11 cellular contexts compared by ENCODE assay signal in genomic region chr9:129225201-129225778, GRCh38. TPM values are rescaled to one million over a fixed set of nuclear protein-coding genes. Genes with fewer than 3 reads are reported as not detected.
A peak's percentile ranks its signal among the peaks of the same experiment; 100 is the strongest.
DNase-seq lines count a peak whose midpoint lies in the region; FAIRE-seq and TF ChIP-seq lines count a peak whose summit lies in the region.
"Had no signal": no experiment of that assay in that cellular context is flagged by ENCODE, and none has a peak within 500 bp of the region (broad histone marks: within the 10 kb centered on the region; RNA-seq: fewer than 3 reads in every experiment).

No MANE protein-coding gene starts in this region.

- H3F3A ChIP-seq in smooth muscle cell (ENCODE audit: low read depth) = peaks cover 17% of the 10 kb centered on the region

- H3K36me3 Mint-ChIP-seq in activated T-helper 1 cell treated with anti-CD3 and anti-CD28 coated beads, Interleukin-12 subunit alpha, Interleukin-12 subunit beta, Interleukin-2, Interleukin-4 antibody, amounts not matched to agents 30 ng/mL and 10 ng/mL and 1 ng/mL, durations not matched to agents 14 hours and 24 hours and 36 hours (ENCODE audit: low read depth) = no peaks in the 10 kb centered on the region
- H3K36me3 Mint-ChIP-seq: naive B cell had no signal

- H3K36me3 ChIP-seq in KOPT-K1 (ENCODE audit: insufficient read depth, low read length) (no peaks in the 10 kb centered on the region), keratinocyte (ENCODE audit: control insufficient read depth in 2 of 2, extremely low read depth in 1 of 2, insufficient read depth in 2 of 2, low read length in 2 of 2) (no peaks in the 10 kb centered on the region), smooth muscle cell (ENCODE audit: low read depth) (no peaks in the 10 kb centered on the region), small intestine (ENCODE audit: control insufficient read depth in 2 of 2, insufficient read depth in 2 of 2, low read length in 2 of 2) (no peaks in the 10 kb centered on the region)

- intact Hi-C loops in activated T-helper 1 cell treated with anti-CD3 and anti-CD28 coated beads, Interleukin-12 subunit alpha, Interleukin-12 subunit beta, Interleukin-2, Interleukin-4 antibody, amounts not matched to agents 30 ng/mL and 10 ng/mL and 1 ng/mL, durations not matched to agents 14 hours and 24 hours and 36 hours (cut with micrococcal nuclease) = no loop called here

- H3K9ac ChIP-seq in keratinocyte (ENCODE audit: control insufficient read depth, extremely low read depth, insufficient read depth, low read length) (no peak overlapping the region), smooth muscle cell (ENCODE audit: low read depth) (no peak overlapping the region)

- H3K4me3 ChIP-seq in keratinocyte (ENCODE audit: control insufficient read depth in 2 of 3, extremely low read depth in 1 of 3, insufficient read depth in 2 of 3, low read depth in 1 of 3, low read length in 3 of 3) (no peak overlapping the region), smooth muscle cell (no peak overlapping the region), small intestine (ENCODE audit: low read depth in 1 of 2, low read length in 2 of 2) (no peak overlapping the region)

- H3K9me1 ChIP-seq in keratinocyte (ENCODE audit: control insufficient read depth, extremely low read depth, insufficient read depth, low read length) = no peaks in the 10 kb centered on the region

- peaks cover 13% of the 10 kb centered on the region for H3K27me3 Mint-ChIP-seq in activated T-helper 1 cell treated with anti-CD3 and anti-CD28 coated beads, Interleukin-12 subunit alpha, Interleukin-12 subunit beta, Interleukin-2, Interleukin-4 antibody, amounts not matched to agents 30 ng/mL and 10 ng/mL and 1 ng/mL, durations not matched to agents 14 hours and 24 hours and 36 hours (ENCODE audit: insufficient read depth)

- 69% methylated on average over 6 of the region's 6 CpGs for WGBS in smooth muscle cell (ENCODE audit: low lambda C conversion rate)
- 76 to 83% (median 82%) methylated on average over 6 of the region's 6 CpGs for WGBS in small intestine, 3 donors

- no peaks in the 10 kb centered on the region for H4K20me1 ChIP-seq in keratinocyte (ENCODE audit: control insufficient read depth, extremely low read depth, insufficient read depth, low read length)
- H4K20me1 ChIP-seq in smooth muscle cell (ENCODE audit: low read depth) = no peaks in the 10 kb centered on the region

- dilution Hi-C loops in keratinocyte (cut with MboI; ENCODE audit: extremely low pct_ligation_motif_present, low sequenced_read_pairs) = no loop called here

- H3K4me1 Mint-ChIP-seq in activated T-helper 1 cell treated with anti-CD3 and anti-CD28 coated beads, Interleukin-12 subunit alpha, Interleukin-12 subunit beta, Interleukin-2, Interleukin-4 antibody, amounts not matched to agents 30 ng/mL and 10 ng/mL and 1 ng/mL, durations not matched to agents 14 hours and 24 hours and 36 hours (ENCODE audit: low read depth) = peaks cover 21% of the 10 kb centered on the region

- no peak overlapping the region for H3K27ac Mint-ChIP-seq in activated T-helper 1 cell treated with anti-CD3 and anti-CD28 coated beads, Interleukin-12 subunit alpha, Interleukin-12 subunit beta, Interleukin-2, Interleukin-4 antibody, amounts not matched to agents 30 ng/mL and 10 ng/mL and 1 ng/mL, durations not matched to agents 14 hours and 24 hours and 36 hours

- DNase-seq in keratinocyte (ENCODE audit: low read depth, low spot score) = no peak
- no peak for DNase-seq in smooth muscle cell (lab: John Stamatoyannopoulos, UW; ENCODE audit: unreplicated experiment)
- DNase-seq in anterior cingulate cortex (lab: John Stamatoyannopoulos, UW) = no peak
- DNase-seq in small intestine = no peak
- no peak for DNase-seq in activated T-helper 1 cell treated with anti-CD3 and anti-CD28 coated beads, Interleukin-12 subunit alpha, Interleukin-12 subunit beta, Interleukin-2, Interleukin-4 antibody, amounts not matched to agents 30 ng/mL and 10 ng/mL and 1 ng/mL, durations not matched to agents 14 hours and 24 hours and 36 hours (ENCODE audit: low spot score)
- DNase-seq: DMS79 treated with DMSO at 0.1 percent for 48 hours, naive B cell, NCI-H187, substantia nigra had no signal

- H3K9me3 ChIP-seq in KOPT-K1 (ENCODE audit: insufficient read depth, low read length, poor library complexity, severe bottlenecking) = no peaks in the 10 kb centered on the region
- H3K9me3 ChIP-seq in keratinocyte (ENCODE audit: control insufficient read depth, low read depth, low read length) = no peaks in the 10 kb centered on the region
- H3K9me3 ChIP-seq in smooth muscle cell (replicated peaks; ENCODE audit: low read depth) = no peaks in the 10 kb centered on the region
- no peaks in the 10 kb centered on the region for H3K9me3 ChIP-seq in small intestine (ENCODE audit: control insufficient read depth, low read depth)

- H3K27ac ChIP-seq in KOPT-K1 (ENCODE audit: low read depth, low read length, poor library complexity, severe bottlenecking) (peak overlapping the region; percentile 17), angular gyrus (ENCODE audit: low read depth, low read length) (peak overlapping the region; percentile 86), keratinocyte (ENCODE audit: control insufficient read depth, insufficient read depth, low read length) (no peak overlapping the region), smooth muscle cell (ENCODE audit: low read depth) (peak overlapping the region; percentile 79), small intestine (ENCODE audit: low read depth in 1 of 2, low read length in 1 of 2) (no peak overlapping the region)

- no peaks in the 10 kb centered on the region for H3K79me2 ChIP-seq in keratinocyte (ENCODE audit: control insufficient read depth, insufficient read depth, low read length)
- H3K79me2 ChIP-seq in smooth muscle cell (ENCODE audit: low read depth) = no peaks in the 10 kb centered on the region

- H3K4me2 ChIP-seq in keratinocyte (ENCODE audit: control insufficient read depth, extremely low read depth, insufficient read depth, low read depth, low read length) = peak overlapping the region; percentile 18
- H3K4me2 ChIP-seq in smooth muscle cell = peak overlapping the region; percentile 23

- H2AFZ ChIP-seq in keratinocyte (ENCODE audit: control insufficient read depth, low read length) (no peak overlapping the region), smooth muscle cell (ENCODE audit: low read depth) (no peak overlapping the region)

- no peak for TF ChIP-seq CTCF in keratinocyte (optimal IDR thresholded peaks at IDR 0.05 in 1 of 3, IDR thresholded peaks at IDR 0.05 in 1 of 3, conservative IDR thresholded peaks at IDR 0.05 in 1 of 3; ENCODE audit: extremely low read depth in 1 of 3, insufficient read depth in 2 of 3, low read length in 3 of 3)
- TF ChIP-seq CTCF in smooth muscle cell (IDR thresholded peaks at IDR 0.05; ENCODE audit: borderline replicate concordance, insufficient read depth, poor library complexity, severe bottlenecking) = no peak

- peak; percentile 41 for FAIRE-seq in keratinocyte (lab: Jason Lieb, UNC)
- FAIRE-seq in small intestine (lab: Jason Lieb, UNC) = no peak

- H3K9me3 Mint-ChIP-seq in activated T-helper 1 cell treated with anti-CD3 and anti-CD28 coated beads, Interleukin-12 subunit alpha, Interleukin-12 subunit beta, Interleukin-2, Interleukin-4 antibody, amounts not matched to agents 30 ng/mL and 10 ng/mL and 1 ng/mL, durations not matched to agents 14 hours and 24 hours and 36 hours = no peaks in the 10 kb centered on the region

- peaks cover 17% of the 10 kb centered on the region for H3K4me1 ChIP-seq in keratinocyte (ENCODE audit: control insufficient read depth, extremely low read depth, insufficient read depth, low read length)
- H3K4me1 ChIP-seq in smooth muscle cell (ENCODE audit: low read depth) = peaks cover 24% of the 10 kb centered on the region
- H3K4me1 ChIP-seq in small intestine (ENCODE audit: control insufficient read depth in 2 of 2, insufficient read depth in 1 of 2, low read depth in 1 of 2, low read length in 1 of 2) = no peaks in the 10 kb centered on the region

- H3K4me3 Mint-ChIP-seq in activated T-helper 1 cell treated with anti-CD3 and anti-CD28 coated beads, Interleukin-12 subunit alpha, Interleukin-12 subunit beta, Interleukin-2, Interleukin-4 antibody, amounts not matched to agents 30 ng/mL and 10 ng/mL and 1 ng/mL, durations not matched to agents 14 hours and 24 hours and 36 hours = no peak overlapping the region

- H3K27me3 ChIP-seq in keratinocyte (ENCODE audit: control insufficient read depth, extremely low read depth, insufficient read depth, low read length) (no peaks in the 10 kb centered on the region), smooth muscle cell (ENCODE audit: low read depth) (no peaks in the 10 kb centered on the region), small intestine (ENCODE audit: control insufficient read depth in 2 of 2, insufficient read depth in 2 of 2, low read length in 2 of 2) (no peaks in the 10 kb centered on the region)

RNA-seq across cellular contexts. Expression of gene IER5L, which starts 47.2 kb away (rescaled TPM):
- polyA plus RNA-seq in keratinocyte (2.1 to 3.6 TPM (median 2.8 TPM) in 3 replicates), smooth muscle cell (31.7 and 38.6 TPM in 2 replicates), small intestine (1 to 10 TPM in 2 of 3 donors, under 1 TPM in 1; 0.89 to 7.0 (median 2.2) TPM)
- 4.1 TPM for polyA plus RNA-seq in keratinocyte (2011; ENCODE audit: low read depth)
- 0.75 and 2.7 TPM in 2 replicates for polyA plus RNA-seq in keratinocyte (2011; cell fraction: cytosol; rRNA removed)
- polyA plus RNA-seq in keratinocyte (2011; cell fraction: nucleus; rRNA removed) = 2.1 and 4.5 TPM in 2 replicates
- 2.4 and 5.1 TPM in 2 replicates for polyA plus RNA-seq in keratinocyte (2012; ENCODE audit: low replicate concordance)
- polyA minus RNA-seq in keratinocyte = 1.3 to 1.4 TPM (median 1.3 TPM) in 3 replicates
- 18.4 TPM for polyA minus RNA-seq in keratinocyte (2011; cell fraction: cytosol; rRNA and poly(A)+ RNA removed)
- 4.3 and 7.5 TPM in 2 replicates for polyA minus RNA-seq in keratinocyte (2011; cell fraction: nucleus; rRNA and poly(A)+ RNA removed)
- 23.0 and 28.3 TPM in 2 replicates for total RNA-seq in smooth muscle cell
- total RNA-seq in activated T-helper 1 cell treated with anti-CD3 and anti-CD28 coated beads, Interleukin-12 subunit alpha, Interleukin-12 subunit beta, Interleukin-2, Interleukin-4 antibody, amounts not matched to agents 30 ng/mL and 10 ng/mL and 1 ng/mL, durations not matched to agents 14 hours and 24 hours and 36 hours = 14.4 TPM in 2 replicates

Comparison
In these comparisons a context has a peak if more than half of its experiments do, and no peak if none do; other contexts are left out.
1. H3K27ac ChIP-seq: peak in KOPT-K1 (single experiment), angular gyrus (single experiment) and smooth muscle cell (single experiment); none in keratinocyte (single experiment) and small intestine (0 of 2).